In genomic region chr12:75954076-75954475, GRCh38 we compare ENCODE assay signal across 10 cellular contexts.
DNase-seq lines count a peak whose midpoint lies in the region; ATAC-seq and TF ChIP-seq lines count a peak whose summit lies in the region.
"Had no signal": no experiment of that assay in that cellular context is flagged by ENCODE, and none has a peak within 500 bp of the region (broad histone marks: within the 10 kb centered on the region; RNA-seq: fewer than 3 reads in every experiment).

No MANE protein-coding gene starts in this region.

- DNase-seq in activated T-cell treated with anti-CD3 and anti-CD28 coated beads, Interleukin-2, amount 50 U/mL, for 72 hours = no peak
- no peak for DNase-seq in activated T-cell treated with anti-CD3 and anti-CD28 coated beads, Interleukin-2, amount 50 U/mL, for 48 hours
- DNase-seq in amniotic stem cell (lab: John Stamatoyannopoulos, UW) (peak; percentile 89), right cardiac atrium (no peak), transverse colon (no peak), NOMO-1 treated with DMSO at 0.1 percent for 48 hours (lab: John Stamatoyannopoulos, UW; ENCODE audit: unreplicated experiment) (no peak)
- no peak for DNase-seq in CD4-positive, alpha-beta memory T cell

- H3K27me3 ChIP-seq in right cardiac atrium (ENCODE audit: control insufficient read depth, insufficient read depth) (no peaks in the 10 kb centered on the region), transverse colon (no peaks in the 10 kb centered on the region)
- no peaks in the 10 kb centered on the region for H3K27me3 ChIP-seq in CD4-positive, alpha-beta memory T cell (ENCODE audit: insufficient read depth, low read length)
- H3K27me3 ChIP-seq: BLaER1 treated with 17β-estradiol and CSF1 and Interleukin-3, amounts not matched to agents 10 nM and 100 nM had no signal

- WGBS in right cardiac atrium = 57% methylated on average over 3 of the region's 3 CpGs
- 72 to 80% methylated on average over 1 to 3 of the region's 3 CpGs for WGBS in transverse colon (ENCODE audit: low coverage in 1 of 2), 2 donors

- H3K9me3 ChIP-seq in right cardiac atrium (ENCODE audit: control insufficient read depth, low read length) (no peaks in the 10 kb centered on the region), transverse colon (no peaks in the 10 kb centered on the region)
- no peaks in the 10 kb centered on the region for H3K9me3 ChIP-seq in CD4-positive, alpha-beta memory T cell (ENCODE audit: control insufficient read depth in 1 of 2, low read length in 2 of 2)
- H3K9me3 ChIP-seq: BLaER1 treated with 17β-estradiol and CSF1 and Interleukin-3, amounts not matched to agents 10 nM and 100 nM had no signal

- no peaks in the 10 kb centered on the region for H3K9me3 Mint-ChIP-seq in activated T-cell treated with anti-CD3 and anti-CD28 coated beads, Interleukin-2, amount 50 U/mL, for 72 hours
- H3K9me3 Mint-ChIP-seq in CD4-positive, alpha-beta memory T cell = no peaks in the 10 kb centered on the region

- no peak overlapping the region for H3K4me3 Mint-ChIP-seq in activated T-cell treated with anti-CD3 and anti-CD28 coated beads, Interleukin-2, amount 50 U/mL, for 72 hours
- H3K4me3 Mint-ChIP-seq in CD4-positive, alpha-beta memory T cell = no peak overlapping the region

- in situ Hi-C loops in transverse colon (cut with MboI; ENCODE audit: low pct_ligation_motif_present in 1 of 4, low pct_unique_long_range_greater_than_20kb in 1 of 4, low sequenced_read_pairs in 3 of 4) = no loop called here

- peak; percentile 50 to 88 for ATAC-seq in activated T-cell treated with anti-CD3 and anti-CD28 coated beads, Interleukin-2, amount 50 U/mL, for 72 hours (replicated peaks in 1 of 2)
- ATAC-seq in right cardiac atrium = peak; percentile 66 to 82
- no peak for ATAC-seq in HG02981 (IDR thresholded peaks at IDR 0.05; ENCODE audit: unreplicated experiment)

- CTCF ChIA-PET in CD4-positive, alpha-beta memory T cell (lab: Charles Lee; ENCODE audit: partially characterized antibody) = no interaction called here

- H3K27me3 Mint-ChIP-seq in activated T-cell treated with anti-CD3 and anti-CD28 coated beads, Interleukin-2, amount 50 U/mL, for 72 hours (ENCODE audit: low read depth) = peaks cover 6% of the 10 kb centered on the region
- no peaks in the 10 kb centered on the region for H3K27me3 Mint-ChIP-seq in CD4-positive, alpha-beta memory T cell

- POLR2A ChIA-PET in CD4-positive, alpha-beta memory T cell (lab: Charles Lee; ENCODE audit: partially characterized antibody) = no interaction called here

- TF ChIP-seq EP300 in transverse colon (IDR thresholded peaks at IDR 0.05; ENCODE audit: low read depth) = no peak

- H3K27ac Mint-ChIP-seq in activated T-cell treated with anti-CD3 and anti-CD28 coated beads, Interleukin-2, amount 50 U/mL, for 72 hours = no peak overlapping the region
- H3K27ac Mint-ChIP-seq in CD4-positive, alpha-beta memory T cell = no peak overlapping the region

- TF ChIP-seq CTCF in transverse colon (IDR thresholded peaks at IDR 0.05) = no peak

- TF ChIP-seq POLR2A in transverse colon (IDR thresholded peaks at IDR 0.05) = no peak

- no peaks in the 10 kb centered on the region for H3K36me3 Mint-ChIP-seq in activated T-cell treated with anti-CD3 and anti-CD28 coated beads, Interleukin-2, amount 50 U/mL, for 72 hours (ENCODE audit: insufficient read depth in 2 of 2)
- no peaks in the 10 kb centered on the region for H3K36me3 Mint-ChIP-seq in CD4-positive, alpha-beta memory T cell

- H3K4me1 ChIP-seq in right cardiac atrium (ENCODE audit: control insufficient read depth, insufficient read depth, low read length) = peaks cover 3% of the 10 kb centered on the region
- peaks cover 0 to 31% (median 2%) of the 10 kb centered on the region in 4 donors for H3K4me1 ChIP-seq in transverse colon
- peaks cover 5% of the 10 kb centered on the region for H3K4me1 ChIP-seq in CD4-positive, alpha-beta memory T cell (ENCODE audit: insufficient read depth, low read length)

- H3K27ac ChIP-seq in right cardiac atrium (ENCODE audit: low read length) = no peak overlapping the region
- peak overlapping the region in 3 of 4 donors; percentile 26 to 51 (median 43) for H3K27ac ChIP-seq in transverse colon
- no peak overlapping the region for H3K27ac ChIP-seq in CD4-positive, alpha-beta memory T cell (ENCODE audit: low read depth, low read length)
- H3K27ac ChIP-seq: BLaER1 treated with 17β-estradiol and CSF1 and Interleukin-3, amounts not matched to agents 10 nM and 100 nM; HL-60 had no signal

- H3K4me3 ChIP-seq in right cardiac atrium (ENCODE audit: low read length) (no peak overlapping the region), transverse colon (no peak overlapping the region)
- H3K4me3 ChIP-seq in CD4-positive, alpha-beta memory T cell (ENCODE audit: low read length in 2 of 2) = no peak overlapping the region
- H3K4me3 ChIP-seq: BLaER1 treated with 17β-estradiol and CSF1 and Interleukin-3, amounts not matched to agents 10 nM and 100 nM had no signal

- intact Hi-C loops in right cardiac atrium (cut with DNase I) = no loop called here
- intact Hi-C loops in transverse colon (cut with DNase I; ENCODE audit: low total_unique reads) = no loop called here
- intact Hi-C loops in CD4-positive, alpha-beta memory T cell (cut with micrococcal nuclease) = no loop called here

- H3K4me1 Mint-ChIP-seq in activated T-cell treated with anti-CD3 and anti-CD28 coated beads, Interleukin-2, amount 50 U/mL, for 72 hours (ENCODE audit: low read depth) = peaks cover 17% of the 10 kb centered on the region
- peaks cover 3 to 7% (median 5%) of the 10 kb centered on the region in 4 donors for H3K4me1 Mint-ChIP-seq in CD4-positive, alpha-beta memory T cell

- no peaks in the 10 kb centered on the region for H3K36me3 ChIP-seq in transverse colon
- no peaks in the 10 kb centered on the region for H3K36me3 ChIP-seq in CD4-positive, alpha-beta memory T cell (ENCODE audit: insufficient read depth, low read length)
- H3K36me3 ChIP-seq: BLaER1 treated with 17β-estradiol and CSF1 and Interleukin-3, amounts not matched to agents 10 nM and 100 nM had no signal

Comparison
In these comparisons a context has a peak if more than half of its experiments do, and no peak if none do; other contexts are left out.
1. H3K27ac ChIP-seq: peak in transverse colon (3 of 4); none in right cardiac atrium (single experiment) and CD4-positive, alpha-beta memory T cell (single experiment).